In the genomic region with DNA sequence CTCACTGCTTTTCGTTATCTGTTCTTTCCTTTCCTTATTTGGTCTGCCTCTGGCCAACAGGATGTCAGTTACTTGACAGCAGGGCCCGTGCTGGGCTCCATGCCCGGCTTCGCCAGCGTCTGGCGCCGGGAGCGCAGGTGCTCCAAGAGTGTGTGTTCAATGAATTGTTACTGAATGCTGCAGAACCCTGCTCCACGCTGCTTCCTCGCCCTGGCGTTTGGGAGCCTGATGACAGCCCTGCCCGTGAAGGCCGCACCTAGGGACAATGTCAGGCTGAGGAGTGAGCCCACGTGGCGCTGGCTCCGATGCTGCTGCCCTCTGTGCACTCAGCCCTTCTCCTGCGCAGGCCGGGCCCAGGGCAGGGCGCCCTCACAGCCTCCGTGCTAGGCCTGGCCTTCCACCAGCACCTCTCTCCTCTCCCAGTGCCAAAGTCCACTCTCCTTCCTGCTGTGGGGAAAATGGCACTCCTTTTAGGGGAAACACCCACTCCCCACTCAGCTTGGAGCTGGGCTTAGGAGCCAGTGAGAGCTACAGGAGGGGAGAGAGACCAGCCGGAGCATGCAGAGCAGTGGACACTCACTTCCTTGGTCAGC, we compare ENCODE assay signal across 9 cellular contexts. TPM values are rescaled to one million over a fixed set of nuclear protein-coding genes. Genes with fewer than 3 reads are reported as not detected.
DNase-seq lines count a peak whose midpoint lies in the region; ATAC-seq and TF ChIP-seq lines count a peak whose summit lies in the region.
"Had no signal": no experiment of that assay in that cellular context is flagged by ENCODE, and none has a peak within 500 bp of the region (broad histone marks: within the 10 kb centered on the region; RNA-seq: fewer than 3 reads in every experiment).

No MANE protein-coding gene starts in this region.

- H3K9me3 ChIP-seq in gastroesophageal sphincter, result no peaks in the 10 kb centered on the region

- H3K36me3 ChIP-seq in gastroesophageal sphincter, result no peaks in the 10 kb centered on the region

- peak overlapping the region in 1 of 2 donors; percentile 9 for H3K4me3 ChIP-seq in gastroesophageal sphincter

- H3K4me1 ChIP-seq in gastroesophageal sphincter, result peaks cover 0 to 32% (median 13%) of the 10 kb centered on the region in 3 donors

- TF ChIP-seq EP300 in gastroesophageal sphincter (IDR thresholded peaks at IDR 0.05), result no peak

- no peak for TF ChIP-seq CTCF in gastroesophageal sphincter (IDR thresholded peaks at IDR 0.05)

- ATAC-seq in gastroesophageal sphincter (peak; percentile 48), GM18858 (IDR thresholded peaks at IDR 0.05; ENCODE audit: unreplicated experiment) (no peak)

- peak overlapping the region in 3 of 4 donors; percentile 33 to 52 (median 47) for H3K27ac ChIP-seq in gastroesophageal sphincter

- DNase-seq in HK-2 (ENCODE audit: unreplicated experiment) (peak; percentile 45), RPMI7951 (ENCODE audit: low read depth) (peak; percentile 7), pulmonary artery endothelial cell (ENCODE audit: low read depth, low spot score) (peak; percentile 15), mesenteric fat pad (ENCODE audit: low spot score) (no peak), pons (ENCODE audit: low spot score) (no peak), RKO (ENCODE audit: low spot score) (no peak)
- DNase-seq: Kasumi-1 had no signal

- no peak for TF ChIP-seq POLR2A in gastroesophageal sphincter (IDR thresholded peaks at IDR 0.05)

- no peaks in the 10 kb centered on the region for H3K27me3 ChIP-seq in gastroesophageal sphincter

- WGBS in gastroesophageal sphincter (ENCODE audit: low coverage in 1 of 2), 2 donors, result 0 to 8% methylated on average over 1 to 2 of the region's 21 CpGs

RNA-seq across cellular contexts. Expression of a gene that starts 51.4 kb away (rescaled TPM):
- 28.2 and 37.2 TPM in 2 replicates for total RNA-seq in RPMI7951 (2014; rRNA removed; shearing (Covaris generic))
- 10 to 100 TPM; 30.0 to 48.8 (median 34.3) TPM for total RNA-seq in gastroesophageal sphincter
- total RNA-seq in pulmonary artery endothelial cell, result 45.2 and 56.1 TPM in 2 replicates
- 46.7 TPM for total RNA-seq in mesenteric fat pad

Comparison
In these comparisons a context has a peak if more than half of its experiments do, and no peak if none do; other contexts are left out.
1. DNase-seq: peak in HK-2 (single experiment), RPMI7951 (single experiment) and pulmonary artery endothelial cell (single experiment); none in mesenteric fat pad (single experiment), pons (single experiment) and RKO (single experiment).